In the genomic region with DNA sequence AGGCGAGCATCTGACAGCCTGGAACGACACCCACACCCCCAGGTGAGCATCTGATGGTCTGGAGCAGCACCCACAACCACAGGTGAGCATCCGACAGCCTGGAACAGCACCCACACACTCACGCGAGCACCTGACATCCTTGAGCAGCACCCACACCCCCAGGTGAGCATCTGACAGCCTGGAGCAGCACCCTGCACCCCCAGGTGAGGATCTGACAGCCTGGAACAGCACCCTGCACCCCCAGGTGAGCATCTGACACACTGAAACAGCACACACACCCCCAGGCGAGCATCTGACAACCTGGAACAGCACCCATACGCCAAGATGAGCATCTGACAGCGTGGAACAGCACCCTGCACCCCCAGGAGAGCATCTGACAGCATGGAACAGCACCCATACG, we compare ENCODE assay signal across 8 cellular contexts.
DNase-seq lines count a peak whose midpoint lies in the region; FAIRE-seq and TF ChIP-seq lines count a peak whose summit lies in the region.
"Not testable (repeated sequence)": the region's sequence is repeated elsewhere in the genome, so short reads cannot be mapped to it uniquely, and the experiment has no call there.

No MANE protein-coding gene starts in this region.

- not testable (repeated sequence) for H3K27ac ChIP-seq in kidney (ENCODE audit: low read depth in 2 of 2, low read length in 2 of 2); spleen

- DNase-seq in CD14-positive monocyte (ENCODE audit: low spot score) (peak; percentile 20), chondrocyte (ENCODE audit: low spot score) (peak; percentile 40), kidney (peak; percentile 15), spleen (peak; percentile 9), type B pancreatic cell (ENCODE audit: extremely low spot score, unreplicated experiment) (peak; percentile 51), ureter (ENCODE audit: low spot score) (peak; percentile 10)
- DNase-seq in activated CD8-positive, alpha-beta memory T cell treated with anti-CD3 and anti-CD28 coated beads for 24 hours: peak; percentile 56
- peak; percentile 23 for DNase-seq in activated CD8-positive, alpha-beta memory T cell treated with anti-CD3 and anti-CD28 coated beads, Interleukin-2, amount 50 U/mL, for 4 hours

- H3K36me3 Mint-ChIP-seq in CD14-positive monocyte; chondrocyte (ENCODE audit: low read depth); type B pancreatic cell: not testable (repeated sequence)

- not testable (repeated sequence) for H3K36me3 ChIP-seq in kidney (ENCODE audit: control insufficient read depth in 1 of 2, insufficient read depth in 2 of 2, low read length in 2 of 2); spleen

- TF ChIP-seq POLR2A in spleen (IDR thresholded peaks at IDR 0.05): not testable (repeated sequence)

- TF ChIP-seq CTCF in CD14-positive monocyte (IDR thresholded peaks at IDR 0.05); chondrocyte (IDR thresholded peaks at IDR 0.05); kidney (IDR thresholded peaks at IDR 0.05; ENCODE audit: borderline replicate concordance, extremely low read depth, insufficient read depth); spleen (IDR thresholded peaks at IDR 0.05 in 8 of 11, conservative IDR thresholded peaks at IDR 0.05 in 3 of 11); type B pancreatic cell (conservative IDR thresholded peaks at IDR 0.05): not testable (repeated sequence)

- FAIRE-seq in kidney (lab: Jason Lieb, UNC): not testable (repeated sequence)

- intact Hi-C loops in CD14-positive monocyte (cut with micrococcal nuclease); kidney (cut with DNase I); spleen (cut with DNase I; ENCODE audit: low total_unique reads): not testable (repeated sequence)

- not testable (repeated sequence) for H3K4me1 ChIP-seq in kidney (ENCODE audit: control insufficient read depth in 1 of 2, insufficient read depth in 1 of 2, low read depth in 1 of 2, low read length in 2 of 2); spleen

- not testable (repeated sequence) for H3K27ac Mint-ChIP-seq in CD14-positive monocyte; chondrocyte (ENCODE audit: unreplicated experiment); type B pancreatic cell

- not testable (repeated sequence) for H3K4me1 Mint-ChIP-seq in CD14-positive monocyte; chondrocyte (ENCODE audit: low read depth); type B pancreatic cell (ENCODE audit: unreplicated experiment)

- 26 to 61% (median 40%) methylated on average over 4 to 5 of the region's 9 CpGs; no CpG with 5 or more reads in 2 of the 5 donors for WGBS in spleen, 5 donors

- H3K4me3 Mint-ChIP-seq in CD14-positive monocyte; chondrocyte (ENCODE audit: unreplicated experiment); type B pancreatic cell: not testable (repeated sequence)

- H3K27me3 Mint-ChIP-seq in CD14-positive monocyte (ENCODE audit: low read depth in 3 of 3); chondrocyte (ENCODE audit: low read depth); type B pancreatic cell: not testable (repeated sequence)

- not testable (repeated sequence) for H3K4me3 ChIP-seq in kidney (ENCODE audit: low read length in 2 of 2); spleen

- not testable (repeated sequence) for H3K9me3 Mint-ChIP-seq in CD14-positive monocyte; chondrocyte (ENCODE audit: low read depth); type B pancreatic cell

- not testable (repeated sequence) for H3K9me3 ChIP-seq in kidney (ENCODE audit: control insufficient read depth in 1 of 2, low read length in 2 of 2); spleen

- H3K9ac ChIP-seq in kidney (ENCODE audit: low read length in 2 of 2): not testable (repeated sequence)

- not testable (repeated sequence) for H3K27me3 ChIP-seq in spleen (replicated peaks in 1 of 7)
